ENCODE assay signal across 8 cellular contexts in the genomic region with DNA sequence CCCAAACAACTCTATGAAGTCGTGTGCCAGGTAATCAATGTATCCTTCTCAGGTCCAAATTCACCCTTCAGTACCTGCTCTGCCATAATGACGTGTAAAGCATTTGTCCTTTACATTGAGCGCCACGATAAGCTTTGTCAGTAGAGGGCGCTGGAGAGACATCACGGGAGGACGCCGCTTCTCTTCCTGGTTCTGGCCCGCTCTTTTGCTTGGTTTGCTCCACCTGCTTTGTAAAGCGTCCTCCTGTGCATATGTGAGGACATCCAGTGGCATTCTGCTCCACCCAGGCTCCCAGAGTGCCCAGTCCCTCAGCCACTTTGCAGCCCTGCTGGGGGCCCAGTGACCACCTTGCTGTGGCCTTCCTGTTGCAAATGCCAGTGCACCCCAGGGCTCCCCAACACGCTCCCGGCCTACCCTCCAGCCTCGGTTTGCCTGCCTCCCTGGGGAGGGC.
DNase-seq lines count a peak whose midpoint lies in the region; ATAC-seq and TF ChIP-seq lines count a peak whose summit lies in the region.

No MANE protein-coding gene starts in this region.

- H3K9me3 ChIP-seq in cardiac muscle cell (ENCODE audit: low read depth) (no peaks in the 10 kb centered on the region), RWPE2 (ENCODE audit: severe bottlenecking) (no peaks in the 10 kb centered on the region), gastrocnemius medialis (no peaks in the 10 kb centered on the region)

- H3K4me1 ChIP-seq in cardiac muscle cell (ENCODE audit: low read depth): no peaks in the 10 kb centered on the region
- no peaks in the 10 kb centered on the region for H3K4me1 ChIP-seq in RWPE2 (ENCODE audit: insufficient read depth, poor library complexity, severe bottlenecking)
- H3K4me1 ChIP-seq in gastrocnemius medialis: no peaks in the 10 kb centered on the region

- ATAC-seq in left ventricle myocardium superior (no peak), HG03432 (IDR thresholded peaks at IDR 0.05; ENCODE audit: unreplicated experiment) (peak; percentile 65), RWPE2 (ENCODE audit: low read depth) (no peak), gastrocnemius medialis (no peak), GM18517 (IDR thresholded peaks at IDR 0.05; ENCODE audit: unreplicated experiment) (no peak)

- H3K27ac ChIP-seq in cardiac muscle cell (no peak overlapping the region), RWPE2 (ENCODE audit: poor library complexity, severe bottlenecking) (no peak overlapping the region), gastrocnemius medialis (no peak overlapping the region)

- TF ChIP-seq POLR2A in gastrocnemius medialis (IDR thresholded peaks at IDR 0.05): no peak

- intact Hi-C loops in left ventricle myocardium superior (cut with micrococcal nuclease) (no loop called here), gastrocnemius medialis (cut with DNase I; ENCODE audit: low total_unique reads) (no loop called here)

- H3K4me3 ChIP-seq in cardiac muscle cell (no peak overlapping the region), RWPE2 (ENCODE audit: severe bottlenecking) (no peak overlapping the region), epithelial cell of proximal tubule (ENCODE audit: low read depth, low read length) (no peak overlapping the region), gastrocnemius medialis (no peak overlapping the region)

- DNase-seq in cardiac muscle cell (ENCODE audit: low read depth in 1 of 2, low spot score in 1 of 2) (peak; percentile 67 to 74), left ventricle myocardium superior (no peak), RWPE2 (ENCODE audit: low spot score) (no peak), epithelial cell of proximal tubule (ENCODE audit: low read depth) (no peak), gastrocnemius medialis (no peak)
- peak; percentile 6 to 25 for DNase-seq in stimulated activated CD8-positive, alpha-beta memory T cell treated with anti-CD3 and anti-CD28 coated beads, Interleukin-15, amount 100 ng/mL, for 48 hours (ENCODE audit: low read depth in 2 of 2)

- H3K27me3 ChIP-seq in cardiac muscle cell: no peaks in the 10 kb centered on the region
- H3K27me3 ChIP-seq in RWPE2 (ENCODE audit: insufficient read depth, poor library complexity, severe bottlenecking): no peaks in the 10 kb centered on the region
- H3K27me3 ChIP-seq in gastrocnemius medialis: no peaks in the 10 kb centered on the region

- in situ Hi-C loops in gastrocnemius medialis (cut with MboI; ENCODE audit: low sequenced_read_pairs in 4 of 4): no loop called here

- TF ChIP-seq CTCF in cardiac muscle cell (IDR thresholded peaks at IDR 0.05; ENCODE audit: low read depth, low read length) (peak; percentile 71), RWPE2 (IDR thresholded peaks at IDR 0.05; ENCODE audit: poor library complexity, severe bottlenecking) (peak; percentile 42), epithelial cell of proximal tubule (conservative IDR thresholded peaks at IDR 0.05; ENCODE audit: low read depth, low read length) (peak; percentile 53), gastrocnemius medialis (IDR thresholded peaks at IDR 0.05 in 4 of 5, conservative IDR thresholded peaks at IDR 0.05 in 1 of 5) (no peak)

- H3K36me3 ChIP-seq in cardiac muscle cell: no peaks in the 10 kb centered on the region
- no peaks in the 10 kb centered on the region for H3K36me3 ChIP-seq in RWPE2 (ENCODE audit: low read depth)
- H3K36me3 ChIP-seq in gastrocnemius medialis: no peaks in the 10 kb centered on the region

Comparison
In these comparisons a context has a peak if more than half of its experiments do, and no peak if none do; other contexts are left out.
1. DNase-seq: peak in cardiac muscle cell (2 of 2) and stimulated activated CD8-positive, alpha-beta memory T cell treated with anti-CD3 and anti-CD28 coated beads, Interleukin-15, amount 100 ng/mL, for 48 hours (2 of 2); none in left ventricle myocardium superior (single experiment), RWPE2 (single experiment), epithelial cell of proximal tubule (single experiment) and gastrocnemius medialis (0 of 2).
2. CTCF ChIP-seq: peak in cardiac muscle cell (single experiment), RWPE2 (single experiment) and epithelial cell of proximal tubule (single experiment); none in gastrocnemius medialis (0 of 5).